In the genomic region with DNA sequence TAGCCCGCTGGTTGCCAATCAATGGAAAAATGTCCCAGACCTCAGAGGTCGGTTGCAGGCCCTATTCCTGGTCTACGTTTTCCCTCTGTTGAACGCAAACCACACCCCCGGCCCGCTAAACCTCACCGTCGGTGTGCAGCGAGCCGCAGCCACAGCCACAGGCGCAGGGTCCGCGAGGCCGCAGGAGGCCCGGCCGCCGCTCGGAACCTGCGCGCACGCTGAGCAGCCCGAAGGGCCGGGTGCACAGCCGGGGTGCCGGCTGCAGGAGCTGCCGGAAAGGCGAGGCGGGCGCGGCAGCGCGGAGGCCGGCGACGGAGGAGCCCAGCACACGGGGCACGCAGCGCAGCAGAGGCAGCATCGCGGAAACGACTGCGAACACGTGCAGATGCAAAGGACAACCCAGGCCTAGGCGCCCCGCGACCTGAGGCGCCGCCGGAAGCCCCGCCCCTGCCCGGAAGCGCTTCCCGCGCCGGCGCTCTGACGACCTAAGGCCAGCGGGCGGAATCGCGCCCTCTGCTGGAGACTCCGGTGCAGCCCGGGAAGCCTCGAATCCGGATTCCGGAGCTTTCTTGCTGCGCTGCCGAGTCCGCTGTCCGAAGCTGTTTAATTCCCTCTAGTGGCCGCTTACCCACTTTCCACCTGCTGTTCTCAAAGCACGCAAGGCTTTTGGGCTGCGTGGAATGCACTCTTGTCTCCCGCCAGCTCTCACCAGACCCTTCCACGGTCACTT, we compare ENCODE assay signal across 8 cellular contexts. TPM values are rescaled to one million over a fixed set of nuclear protein-coding genes. Genes with fewer than 3 reads are reported as not detected.
DNase-seq lines count a peak whose midpoint lies in the region; ATAC-seq and TF ChIP-seq lines count a peak whose summit lies in the region.

A gene with protein sequence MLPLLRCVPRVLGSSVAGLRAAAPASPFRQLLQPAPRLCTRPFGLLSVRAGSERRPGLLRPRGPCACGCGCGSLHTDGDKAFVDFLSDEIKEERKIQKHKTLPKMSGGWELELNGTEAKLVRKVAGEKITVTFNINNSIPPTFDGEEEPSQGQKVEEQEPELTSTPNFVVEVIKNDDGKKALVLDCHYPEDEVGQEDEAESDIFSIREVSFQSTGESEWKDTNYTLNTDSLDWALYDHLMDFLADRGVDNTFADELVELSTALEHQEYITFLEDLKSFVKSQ (minus strand): TSS at position 440 of the 730 bp plus-strand sequence. CDS start 82 bp downstream, at position 358.

- no peaks in the 10 kb centered on the region for H3K9me2 ChIP-seq in PC-9 (ENCODE audit: insufficient read depth)

- H3K4me1 ChIP-seq in PC-9 (replicated peaks; ENCODE audit: insufficient read depth) (peaks cover 18% of the 10 kb centered on the region), esophagus (ENCODE audit: control insufficient read depth in 2 of 2, insufficient read depth in 2 of 2, low read length in 1 of 2) (no peaks in the 10 kb centered on the region), muscle layer of colon (ENCODE audit: insufficient read depth, low read length) (peaks cover 14% of the 10 kb centered on the region)

- peak; percentile 54 for TF ChIP-seq RAD21 in Ishikawa (IDR thresholded peaks at IDR 0.05; ENCODE audit: low read depth)

- CTCF ChIA-PET in PC-9 (lab: Charles Lee) = interaction anchor here (1.0 to 1.9 kb wide), 6 partner anchors 8 to 49 kb away, joined by 3 to 9 read pairs (median 6); a partner anchor contains a TSS

- H3K4me3 ChIP-seq in PC-9 (peak within 1 kb of the TSS; percentile 72), esophagus (ENCODE audit: low read depth in 1 of 2, low read length in 2 of 2) (peak within 1 kb of the TSS; percentile 82), muscle layer of colon (ENCODE audit: low read depth in 1 of 2, low read length in 2 of 2) (peak within 1 kb of the TSS; percentile 70 to 89)

- H3K9ac ChIP-seq in muscle layer of colon (ENCODE audit: low read length) = peak within 1 kb of the TSS; percentile 78

- intact Hi-C loops in PC-9 (cut with micrococcal nuclease; ENCODE audit: unreplicated experiment) = loop anchor here (1.0 kb wide), 2 partner anchors 190 to 242 kb away; no protein-coding TSS in a partner anchor

- ATAC-seq in GM21528 (IDR thresholded peaks at IDR 0.05; ENCODE audit: low FRiP score, unreplicated experiment) = peak; percentile 75

- peak within 1 kb of the TSS; percentile 91 for H3K4me2 ChIP-seq in PC-9

- peaks cover 42% of the 10 kb centered on the region for H3K79me2 ChIP-seq in PC-9 (ENCODE audit: low read depth)

- peaks cover 27% of the 10 kb centered on the region for H4K20me1 ChIP-seq in PC-9 (ENCODE audit: insufficient read depth)

- H3K36me3 ChIP-seq in PC-9 (ENCODE audit: low read depth) = peaks cover 29% of the 10 kb centered on the region
- peaks cover 5 to 17% of the 10 kb centered on the region in 2 donors for H3K36me3 ChIP-seq in esophagus (ENCODE audit: control insufficient read depth in 2 of 2, insufficient read depth in 2 of 2, low read length in 1 of 2)
- H3K36me3 ChIP-seq in muscle layer of colon (ENCODE audit: insufficient read depth, low read length) = peaks cover 32% of the 10 kb centered on the region

- H3F3A ChIP-seq in PC-9 (ENCODE audit: insufficient read depth, low read depth) = peaks cover 38% of the 10 kb centered on the region; the same call in 1 of the 2 replicates

- H3K27ac ChIP-seq in PC-9 (peak within 1 kb of the TSS; percentile 28), esophagus (ENCODE audit: low read depth in 2 of 2, low read length in 1 of 2) (peak within 1 kb of the TSS; percentile 80 to 81), muscle layer of colon (ENCODE audit: low read depth, low read length) (peak within 1 kb of the TSS; percentile 78)

- H3K27me3 ChIP-seq in PC-9 (ENCODE audit: insufficient read depth, low read depth) = no peaks in the 10 kb centered on the region
- H3K27me3 ChIP-seq in esophagus (ENCODE audit: control insufficient read depth in 1 of 2, insufficient read depth in 2 of 2, low read length in 2 of 2) = no peaks in the 10 kb centered on the region
- no peaks in the 10 kb centered on the region for H3K27me3 ChIP-seq in muscle layer of colon (ENCODE audit: control insufficient read depth in 1 of 2, insufficient read depth in 2 of 2, low read length in 2 of 2)

- POLR2A ChIA-PET in PC-9 (lab: Charles Lee; ENCODE audit: unreplicated experiment) = interaction anchor here (0.6 to 0.7 kb wide), 4 partner anchors 57 to 1219 kb away, joined by 3 to 8 read pairs (median 4); no protein-coding TSS in a partner anchor

- H3K9me3 ChIP-seq in PC-9 (ENCODE audit: insufficient read depth, low read depth) = no peaks in the 10 kb centered on the region
- no peaks in the 10 kb centered on the region for H3K9me3 ChIP-seq in esophagus (ENCODE audit: control insufficient read depth in 2 of 2, insufficient read depth in 1 of 2, low read depth in 1 of 2, low read length in 1 of 2)
- no peaks in the 10 kb centered on the region for H3K9me3 ChIP-seq in muscle layer of colon (ENCODE audit: low read length)

- peak; percentile 96 for TF ChIP-seq CTCF in PC-9 (conservative IDR thresholded peaks at IDR 0.05)

- no TSS peak for BruUV-seq in PC-9 (replicated peaks; lab: Mats Ljungman, UMichigan)

- TF ChIP-seq EP300 in Ishikawa (IDR thresholded peaks at IDR 0.05; ENCODE audit: borderline replicate concordance) = no peak

- peak; percentile 93 for DNase-seq in DMS53 (lab: John Stamatoyannopoulos, UW)
- DNase-seq in PC-9 = peak; percentile 82 to 96
- peak; percentile 95 for DNase-seq in activated T-cell treated with anti-CD3 and anti-CD28 coated beads, Interleukin-2, amount 50 U/mL, for 1 hour
- peak; percentile 79 for DNase-seq in stimulated activated CD8-positive, alpha-beta memory T cell treated with anti-CD3 and anti-CD28 coated beads, Interleukin-7, amount 100 ng/mL, for 24 hours (ENCODE audit: low read depth)

- peak within 1 kb of the TSS; percentile 72 for H2AFZ ChIP-seq in PC-9

- WGBS in esophagus, 2 donors = 0 to 1% methylated on average over 73 to 75 of the region's 75 CpGs

TF ChIP-seq in Ishikawa, 13 proteins besides CTCF, POLR2A, EP300 and RAD21:
- TF ChIP-seq, protein P1, sequence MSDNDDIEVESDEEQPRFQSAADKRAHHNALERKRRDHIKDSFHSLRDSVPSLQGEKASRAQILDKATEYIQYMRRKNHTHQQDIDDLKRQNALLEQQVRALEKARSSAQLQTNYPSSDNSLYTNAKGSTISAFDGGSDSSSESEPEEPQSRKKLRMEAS (IDR thresholded peaks at IDR 0.05) = peak; percentile 97
- TF ChIP-seq CREB1 (IDR thresholded peaks at IDR 0.05; ENCODE audit: low read depth) (no peak), TAF1 (IDR thresholded peaks at IDR 0.05; ENCODE audit: low read depth) (peak; percentile 62)

RNA-seq across cellular contexts. Expression of the gene that starts here (rescaled TPM):
- 206 and 230 TPM in 2 replicates for total RNA-seq in PC-9 (2021)
- 100 to 1,000 TPM; 118 to 204 TPM for polyA plus RNA-seq in esophagus

Comparison
In these comparisons a context has a peak if more than half of its experiments do, and no peak if none do; other contexts are left out.
1. Peak in every context shown above with its lines: DNase-seq, ATAC-seq, H3K4me3 ChIP-seq and H3K27ac ChIP-seq.
2. H3K27ac ChIP-seq: peak in every context shown above with its lines; median percentile 80 in esophagus; 78 in muscle layer of colon; 28 in PC-9.